In the genomic region with DNA sequence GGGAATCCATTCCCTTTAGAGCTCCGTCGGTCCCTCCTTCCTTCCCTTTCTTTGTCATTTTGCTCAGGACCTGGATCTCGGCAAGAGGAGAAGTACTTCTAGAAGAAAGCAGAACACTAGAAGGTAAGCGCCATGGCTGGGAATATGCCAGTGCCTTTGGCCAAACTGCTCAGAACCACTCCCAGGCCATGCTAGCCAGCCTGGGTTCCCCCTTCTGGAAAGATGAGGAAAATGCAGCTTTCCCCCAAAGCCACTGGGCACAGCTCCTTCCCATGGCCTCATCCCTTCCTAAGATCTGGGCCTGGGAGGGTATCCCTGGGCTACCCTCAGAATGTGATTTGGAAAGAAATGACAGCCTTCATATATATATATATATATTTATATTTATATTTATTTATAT, we compare ENCODE assay signal across 1 cellular context.
TF ChIP-seq lines count a peak whose summit lies in the region.

No MANE protein-coding gene starts in this region.

TF ChIP-seq in endothelial cell of umbilical vein, 7 proteins besides CTCF, POLR2A, EP300 and RAD21 (continued from another document):
- TF ChIP-seq GATA2 (IDR thresholded peaks at IDR 0.05; ENCODE audit: insufficient read depth, insufficient read length, low read depth, low read length), result no peak
- no peak for TF ChIP-seq POLR2AphosphoS5 (IDR thresholded peaks at IDR 0.05; ENCODE audit: insufficient read depth, low read depth, low read length)
- TF ChIP-seq, protein P1, sequence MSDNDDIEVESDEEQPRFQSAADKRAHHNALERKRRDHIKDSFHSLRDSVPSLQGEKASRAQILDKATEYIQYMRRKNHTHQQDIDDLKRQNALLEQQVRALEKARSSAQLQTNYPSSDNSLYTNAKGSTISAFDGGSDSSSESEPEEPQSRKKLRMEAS (IDR thresholded peaks at IDR 0.05; ENCODE audit: insufficient read depth, insufficient read length), result no peak
